ENCODE assay signal across 1 cellular context in genomic region chr3:184811999-184812844, GRCh38.
A peak's percentile ranks its signal among the peaks of the same experiment; 100 is the strongest.
TF ChIP-seq lines count a peak whose summit lies in the region.

A gene with protein sequence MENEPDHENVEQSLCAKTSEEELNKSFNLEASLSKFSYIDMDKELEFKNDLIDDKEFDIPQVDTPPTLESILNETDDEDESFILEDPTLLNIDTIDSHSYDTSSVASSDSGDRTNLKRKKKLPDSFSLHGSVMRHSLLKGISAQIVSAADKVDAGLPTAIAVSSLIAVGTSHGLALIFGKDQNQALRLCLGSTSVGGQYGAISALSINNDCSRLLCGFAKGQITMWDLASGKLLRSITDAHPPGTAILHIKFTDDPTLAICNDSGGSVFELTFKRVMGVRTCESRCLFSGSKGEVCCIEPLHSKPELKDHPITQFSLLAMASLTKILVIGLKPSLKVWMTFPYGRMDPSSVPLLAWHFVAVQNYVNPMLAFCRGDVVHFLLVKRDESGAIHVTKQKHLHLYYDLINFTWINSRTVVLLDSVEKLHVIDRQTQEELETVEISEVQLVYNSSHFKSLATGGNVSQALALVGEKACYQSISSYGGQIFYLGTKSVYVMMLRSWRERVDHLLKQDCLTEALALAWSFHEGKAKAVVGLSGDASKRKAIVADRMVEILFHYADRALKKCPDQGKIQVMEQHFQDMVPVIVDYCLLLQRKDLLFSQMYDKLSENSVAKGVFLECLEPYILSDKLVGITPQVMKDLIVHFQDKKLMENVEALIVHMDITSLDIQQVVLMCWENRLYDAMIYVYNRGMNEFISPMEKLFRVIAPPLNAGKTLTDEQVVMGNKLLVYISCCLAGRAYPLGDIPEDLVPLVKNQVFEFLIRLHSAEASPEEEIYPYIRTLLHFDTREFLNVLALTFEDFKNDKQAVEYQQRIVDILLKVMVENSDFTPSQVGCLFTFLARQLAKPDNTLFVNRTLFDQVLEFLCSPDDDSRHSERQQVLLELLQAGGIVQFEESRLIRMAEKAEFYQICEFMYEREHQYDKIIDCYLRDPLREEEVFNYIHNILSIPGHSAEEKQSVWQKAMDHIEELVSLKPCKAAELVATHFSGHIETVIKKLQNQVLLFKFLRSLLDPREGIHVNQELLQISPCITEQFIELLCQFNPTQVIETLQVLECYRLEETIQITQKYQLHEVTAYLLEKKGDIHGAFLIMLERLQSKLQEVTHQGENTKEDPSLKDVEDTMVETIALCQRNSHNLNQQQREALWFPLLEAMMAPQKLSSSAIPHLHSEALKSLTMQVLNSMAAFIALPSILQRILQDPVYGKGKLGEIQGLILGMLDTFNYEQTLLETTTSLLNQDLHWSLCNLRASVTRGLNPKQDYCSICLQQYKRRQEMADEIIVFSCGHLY (N-terminal part only) (plus strand): TSS chr3:184812166. CDS start chr3:184824633, 12,467 bp downstream.

TF ChIP-seq in GM12878, 131 proteins besides CTCF, POLR2A, EP300 and RAD21 (continued from another document):
- TF ChIP-seq, protein P1, sequence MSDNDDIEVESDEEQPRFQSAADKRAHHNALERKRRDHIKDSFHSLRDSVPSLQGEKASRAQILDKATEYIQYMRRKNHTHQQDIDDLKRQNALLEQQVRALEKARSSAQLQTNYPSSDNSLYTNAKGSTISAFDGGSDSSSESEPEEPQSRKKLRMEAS (IDR thresholded peaks at IDR 0.05; ENCODE audit: low read depth, low read length): peak; percentile 96
- TF ChIP-seq SPI1 (IDR thresholded peaks at IDR 0.05; ENCODE audit: borderline replicate concordance, insufficient read depth, low read depth, low read length): peak; percentile 91
- TF ChIP-seq NFIC (IDR thresholded peaks at IDR 0.05; ENCODE audit: low read depth, low read length): no peak
- TF ChIP-seq MTA2 (IDR thresholded peaks at IDR 0.05; ENCODE audit: low read depth): no peak
- TF ChIP-seq RAD51 (IDR thresholded peaks at IDR 0.05): peak; percentile 96
- TF ChIP-seq KAT2A (conservative IDR thresholded peaks at IDR 0.05; ENCODE audit: control insufficient read depth, low read depth, low read length): no peak
- TF ChIP-seq EZH2 (IDR thresholded peaks at IDR 0.05; ENCODE audit: borderline replicate concordance, control insufficient read depth, low read depth, low read length): no peak
- no peak for TF ChIP-seq ZBTB40 (IDR thresholded peaks at IDR 0.05; ENCODE audit: borderline replicate concordance)
- peak; percentile 64 for TF ChIP-seq IKZF1 (conservative IDR thresholded peaks at IDR 0.05)
- TF ChIP-seq SMAD5 (IDR thresholded peaks at IDR 0.05; ENCODE audit: low read depth): peak; percentile 62; the same call in 1 of the 2 replicates
- peak; percentile 59; the same call in 1 of the 2 replicates for TF ChIP-seq TAF1 (IDR thresholded peaks at IDR 0.05; ENCODE audit: borderline replicate concordance, low read depth, low read length)
- no peak for TF ChIP-seq PML (IDR thresholded peaks at IDR 0.05; ENCODE audit: low read length)
- no peak for TF ChIP-seq LARP7 (IDR thresholded peaks at IDR 0.05)
- TF ChIP-seq REST (IDR thresholded peaks at IDR 0.05; ENCODE audit: low read depth, low read length): peak; percentile 36; the same call in 1 of the 2 replicates
- no peak for TF ChIP-seq POU2F2 (IDR thresholded peaks at IDR 0.05; ENCODE audit: borderline replicate concordance, low read depth, low read length)
- TF ChIP-seq ATF7 (IDR thresholded peaks at IDR 0.05; ENCODE audit: low read depth): 0 out of 2 replicates have a peak, but pooled peaks have one; percentile 13
- peak; percentile 69 for TF ChIP-seq CBFB (IDR thresholded peaks at IDR 0.05; ENCODE audit: low read depth)
